ENCODE assay signal across 9 cellular contexts in genomic region chr22:37426532-37427127, GRCh38. TPM values are rescaled to one million over a fixed set of nuclear protein-coding genes. Genes with fewer than 3 reads are reported as not detected.
DNase-seq lines count a peak whose midpoint lies in the region; ATAC-seq, FAIRE-seq and TF ChIP-seq lines count a peak whose summit lies in the region.
"Had no signal": no experiment of that assay in that cellular context is flagged by ENCODE, and none has a peak within 500 bp of the region (broad histone marks: within the 10 kb centered on the region; RNA-seq: fewer than 3 reads in every experiment).

No MANE protein-coding gene starts in this region.

- ATAC-seq in CD4-positive, alpha-beta T cell (ENCODE audit: poor library complexity) = no peak
- peak; percentile 25; the same call in 1 of the 2 replicates for ATAC-seq in PC-3

- no peaks in the 10 kb centered on the region for H3K9me3 Mint-ChIP-seq in CD4-positive, alpha-beta T cell

- H2BK15ac ChIP-seq in neuronal stem cell (ENCODE audit: low read length) = peak overlapping the region; percentile 76

- intact Hi-C loops in CD4-positive, alpha-beta T cell (cut with DNase I, micrococcal nuclease) = loop anchor here in 1 of 2 experiments (10.0 kb wide), 1 partner anchor 252 kb away; no protein-coding TSS in a partner anchor
- intact Hi-C loops in PC-3 (cut with micrococcal nuclease) (no loop called here), endothelial cell of umbilical vein (cut with micrococcal nuclease) (no loop called here)

- no peaks in the 10 kb centered on the region for H3K4me1 Mint-ChIP-seq in CD4-positive, alpha-beta T cell (ENCODE audit: low read depth)

- peaks cover 38% of the 10 kb centered on the region for H3K27me3 ChIP-seq in CD4-positive, alpha-beta T cell (ENCODE audit: control insufficient read depth, insufficient read depth, low read length)
- no peaks in the 10 kb centered on the region for H3K27me3 ChIP-seq in PC-3 (ENCODE audit: low read length)
- H3K27me3 ChIP-seq in endothelial cell of umbilical vein (ENCODE audit: control insufficient read depth in 2 of 2, insufficient read depth in 2 of 2, low read length in 2 of 2) = peaks cover 0 to 8% of the 10 kb centered on the region in 2 experiments
- peaks cover 23 to 93% (median 55%) of the 10 kb centered on the region in 3 experiments for H3K27me3 ChIP-seq in neuronal stem cell (ENCODE audit: control insufficient read depth in 3 of 3, insufficient read depth in 3 of 3, low read depth in 1 of 3, low read length in 3 of 3)
- H3K27me3 ChIP-seq in Karpas-422 (ENCODE audit: low read length) = no peaks in the 10 kb centered on the region

- no peak overlapping the region for H3K4ac ChIP-seq in neuronal stem cell (ENCODE audit: low read length)

- H3K18ac ChIP-seq in neuronal stem cell (ENCODE audit: low read length) = peak overlapping the region; percentile 89

- BruUV-seq in PC-3 (replicated peaks; lab: Mats Ljungman, UMichigan) (no TSS peak), endothelial cell of umbilical vein (replicated peaks; lab: Mats Ljungman, UMichigan) (no TSS peak)

- FAIRE-seq in endothelial cell of umbilical vein (lab: Jason Lieb, UNC) = no peak

- H3F3A ChIP-seq in PC-3 (ENCODE audit: low read length, unreplicated experiment) = peaks cover 11% of the 10 kb centered on the region

- H2AFZ ChIP-seq in PC-3 (ENCODE audit: low read length) (peak overlapping the region; percentile 73), endothelial cell of umbilical vein (ENCODE audit: low read depth, low read length) (peak overlapping the region; percentile 79), neuronal stem cell (ENCODE audit: low read length) (peak overlapping the region; percentile 45), Karpas-422 (ENCODE audit: low read length) (no peak overlapping the region)

- H4K20me1 ChIP-seq in PC-3 (ENCODE audit: low read length) (no peaks in the 10 kb centered on the region), endothelial cell of umbilical vein (replicated peaks; ENCODE audit: control insufficient read depth, extremely low read depth, insufficient read depth, low read length) (no peaks in the 10 kb centered on the region), Karpas-422 (ENCODE audit: insufficient read depth, low read depth, low read length) (peaks cover 4% of the 10 kb centered on the region; the same call in 1 of the 2 replicates)

- H3K9ac ChIP-seq in PC-3 (ENCODE audit: low read length) (peak overlapping the region; percentile 62), endothelial cell of umbilical vein (replicated peaks; ENCODE audit: extremely low read depth, insufficient read depth, low read length) (no peak overlapping the region), neuronal stem cell (ENCODE audit: low read depth, low read length, poor library complexity) (peak overlapping the region; percentile 88), Karpas-422 (ENCODE audit: low read length) (no peak overlapping the region)

- no peaks in the 10 kb centered on the region for H3K79me1 ChIP-seq in neuronal stem cell (ENCODE audit: low read depth, low read length)

- DNase-seq in CD4-positive, alpha-beta T cell = no peak
- DNase-seq in PC-3 = no peak
- DNase-seq in endothelial cell of umbilical vein (ENCODE audit: low read depth, low spot score) = no peak
- no peak for DNase-seq in neuronal stem cell (ENCODE audit: low spot score)
- no peak for DNase-seq in ecto neural progenitor cell (ENCODE audit: low spot score)
- DNase-seq in foreskin melanocyte = no peak
- no peak for DNase-seq in Karpas-422
- DNase-seq in stimulated activated CD4-positive, alpha-beta T cell treated with anti-CD3 and anti-CD28 coated beads, Interleukin-12 subunit alpha, Interleukin-12 subunit beta, amount 100 ng/mL, for 4 hours = no peak
- DNase-seq: central memory CD4-positive, alpha-beta T cell had no signal

- no peaks in the 10 kb centered on the region for H3K9me1 ChIP-seq in endothelial cell of umbilical vein (replicated peaks; ENCODE audit: control insufficient read depth, extremely low read depth, insufficient read depth, low read length)

- CTCF ChIA-PET in CD4-positive, alpha-beta T cell (lab: Charles Lee) = no interaction called here
- CTCF ChIA-PET in PC-3 (lab: Charles Lee) = no interaction called here
- CTCF ChIA-PET in endothelial cell of umbilical vein (lab: Charles Lee) = interaction anchor here (1.2 to 1.5 kb wide), 3 partner anchors 29 to 95 kb away, joined by 4 to 9 read pairs (median 6); no protein-coding TSS in a partner anchor

- H3K27ac ChIP-seq in CD4-positive, alpha-beta T cell (ENCODE audit: low read depth, low read length) = no peak overlapping the region
- H3K27ac ChIP-seq in PC-3 (ENCODE audit: low read length) (no peak overlapping the region; the same call in 1 of the 2 replicates), endothelial cell of umbilical vein (ENCODE audit: insufficient read depth, low read depth, low read length) (no peak overlapping the region), neuronal stem cell (replicated peaks; ENCODE audit: low read length) (no peak overlapping the region), Karpas-422 (ENCODE audit: low read length) (no peak overlapping the region)

- no peak overlapping the region for H3K14ac ChIP-seq in neuronal stem cell (ENCODE audit: low read length)

- peak overlapping the region; percentile 92 for H3K23ac ChIP-seq in neuronal stem cell (ENCODE audit: low read depth, low read length, poor library complexity)

- H3K36me3 Mint-ChIP-seq in CD4-positive, alpha-beta T cell (ENCODE audit: low read depth) = no peaks in the 10 kb centered on the region

- WGBS in neuronal stem cell (ENCODE audit: extremely low coverage in 2 of 2, insufficient read length in 2 of 2, insufficient replicate concordance in 1 of 2), 2 donors = no CpG with 5 or more reads among the region's 34 CpGs

- H4K91ac ChIP-seq in neuronal stem cell (ENCODE audit: low read depth, low read length, poor library complexity) = peak overlapping the region; percentile 68

- H3K9me2 ChIP-seq in PC-3 (replicated peaks; ENCODE audit: low read length) (no peaks in the 10 kb centered on the region), Karpas-422 (replicated peaks; ENCODE audit: insufficient read depth, low read length) (no peaks in the 10 kb centered on the region)

- H2BK120ac ChIP-seq in neuronal stem cell (ENCODE audit: low read depth, low read length) = peak overlapping the region; percentile 53

- H4K8ac ChIP-seq in neuronal stem cell (ENCODE audit: low read depth, low read length) = no peak overlapping the region

- POLR2A ChIA-PET in CD4-positive, alpha-beta T cell (lab: Charles Lee) = interaction anchor here (0.7 kb wide), 1 partner anchor 120 kb away, joined by 3 read pairs; no protein-coding TSS in a partner anchor
- POLR2A ChIA-PET in PC-3 (lab: Charles Lee; ENCODE audit: unreplicated experiment) (no interaction called here), endothelial cell of umbilical vein (lab: Charles Lee) (no interaction called here)

- H3K36me3 ChIP-seq in PC-3 (ENCODE audit: low read depth, low read length) (no peaks in the 10 kb centered on the region; the same call in 1 of the 2 replicates), endothelial cell of umbilical vein (ENCODE audit: control insufficient read depth in 2 of 2, extremely low read depth in 1 of 2, insufficient read depth in 2 of 2, low read length in 2 of 2) (no peaks in the 10 kb centered on the region), neuronal stem cell (replicated peaks in 1 of 2; ENCODE audit: control insufficient read depth in 2 of 2, insufficient read depth in 2 of 2, low read length in 2 of 2) (no peaks in the 10 kb centered on the region), Karpas-422 (ENCODE audit: insufficient read depth, low read length) (no peaks in the 10 kb centered on the region)

- H2BK12ac ChIP-seq in neuronal stem cell (ENCODE audit: low read length) = peak overlapping the region; percentile 93

- no peaks in the 10 kb centered on the region for H3K9me3 ChIP-seq in CD4-positive, alpha-beta T cell (ENCODE audit: control insufficient read depth, low read length)
- H3K9me3 ChIP-seq in PC-3 (ENCODE audit: low read length) = no peaks in the 10 kb centered on the region
- no peaks in the 10 kb centered on the region for H3K9me3 ChIP-seq in endothelial cell of umbilical vein (replicated peaks; ENCODE audit: control insufficient read depth, insufficient read depth, low read length)
- H3K9me3 ChIP-seq in neuronal stem cell (replicated peaks in 1 of 2; ENCODE audit: control insufficient read depth in 2 of 2, insufficient read depth in 1 of 2, low read depth in 1 of 2, low read length in 2 of 2) = no peaks in the 10 kb centered on the region
- H3K9me3 ChIP-seq in Karpas-422 (ENCODE audit: low read length) = no peaks in the 10 kb centered on the region

- H2AK5ac ChIP-seq in neuronal stem cell (ENCODE audit: low read depth, low read length) = peak overlapping the region; percentile 85

- H3K4me1 ChIP-seq in PC-3 (ENCODE audit: insufficient read depth, low read length) = peaks cover 41% of the 10 kb centered on the region
- peaks cover 12% of the 10 kb centered on the region for H3K4me1 ChIP-seq in endothelial cell of umbilical vein (ENCODE audit: control insufficient read depth, extremely low read depth, insufficient read depth, low read length)
- H3K4me1 ChIP-seq in neuronal stem cell (ENCODE audit: control insufficient read depth in 2 of 2, insufficient read depth in 1 of 2, low read depth in 1 of 2, low read length in 2 of 2) = peaks cover 7 to 8% of the 10 kb centered on the region in 2 donors
- H3K4me1 ChIP-seq in Karpas-422 (ENCODE audit: low read length) = no peaks in the 10 kb centered on the region

- no peak for TF ChIP-seq POLR2A in endothelial cell of umbilical vein (IDR thresholded peaks at IDR 0.05; ENCODE audit: low read depth, low read length)

- no peak for TF ChIP-seq CTCF in CD4-positive, alpha-beta T cell (IDR thresholded peaks at IDR 0.05)
- no peak for TF ChIP-seq CTCF in PC-3 (conservative IDR thresholded peaks at IDR 0.05; ENCODE audit: low read depth, low read length)
- no peak for TF ChIP-seq CTCF in endothelial cell of umbilical vein (IDR thresholded peaks at IDR 0.05; ENCODE audit: extremely low read depth in 1 of 2, insufficient read depth in 1 of 2, low read depth in 1 of 2, low read length in 2 of 2)

- H3K79me2 ChIP-seq in PC-3 (ENCODE audit: low read length) (peaks cover 60% of the 10 kb centered on the region), endothelial cell of umbilical vein (ENCODE audit: control insufficient read depth, insufficient read depth, low read length) (no peaks in the 10 kb centered on the region), Karpas-422 (ENCODE audit: low read length) (no peaks in the 10 kb centered on the region)

- H3K4me2 ChIP-seq in PC-3 (ENCODE audit: low read length) = peak overlapping the region; percentile 80
- H3K4me2 ChIP-seq in endothelial cell of umbilical vein (ENCODE audit: insufficient read depth, low read length) = peak overlapping the region; percentile 52
- peak overlapping the region; percentile 78 for H3K4me2 ChIP-seq in neuronal stem cell (ENCODE audit: insufficient read depth, low read length, poor library complexity, severe bottlenecking)
- no peak overlapping the region for H3K4me2 ChIP-seq in Karpas-422 (ENCODE audit: low read depth, low read length, poor library complexity, severe bottlenecking)

- H2BK5ac ChIP-seq in neuronal stem cell (ENCODE audit: low read length) = no peak overlapping the region

- no peak overlapping the region for H3K27ac Mint-ChIP-seq in CD4-positive, alpha-beta T cell

- H3K27me3 Mint-ChIP-seq in CD4-positive, alpha-beta T cell = peaks cover 77% of the 10 kb centered on the region

- H3K4me3 Mint-ChIP-seq in CD4-positive, alpha-beta T cell = peak overlapping the region; percentile 48

- dilution Hi-C loops in endothelial cell of umbilical vein (cut with MboI; ENCODE audit: extremely low pct_ligation_motif_present, low sequenced_read_pairs) = no loop called here

- H3K4me3 ChIP-seq in PC-3 (ENCODE audit: low read length) = peak overlapping the region; percentile 87
- H3K4me3 ChIP-seq in endothelial cell of umbilical vein (replicated peaks in 1 of 3; ENCODE audit: insufficient read depth in 1 of 3, low read depth in 1 of 3, low read length in 3 of 3) = peak overlapping the region; percentile 33 to 55 (median 39)
- peak overlapping the region in 1 of 2 donors; percentile 75 for H3K4me3 ChIP-seq in neuronal stem cell (ENCODE audit: low read length in 2 of 2)
- no peak overlapping the region for H3K4me3 ChIP-seq in Karpas-422 (ENCODE audit: low read length)

RNA-seq across cellular contexts. Expression of gene ELFN2, which starts 0.6 kb away (rescaled TPM):
- total RNA-seq in CD4-positive, alpha-beta T cell = under 1 TPM; 0.05 to 0.20 TPM
- total RNA-seq in PC-3 (2014; rRNA removed) (10.0 and 14.5 TPM in 2 replicates), endothelial cell of umbilical vein (1.3 and 1.4 TPM in 2 replicates)
- 0.33 and 0.41 TPM in 2 replicates for polyA plus RNA-seq in endothelial cell of umbilical vein
- 0.23 and 0.34 TPM in 2 replicates for polyA plus RNA-seq in endothelial cell of umbilical vein (2011; cell fraction: cytosol; rRNA removed)
- polyA plus RNA-seq in endothelial cell of umbilical vein (2011; cell fraction: nucleus; rRNA removed) = 0.72 and 0.76 TPM in 2 replicates
- 4.9 and 5.1 TPM in 2 replicates for polyA plus RNA-seq in endothelial cell of umbilical vein (2012)
- 0.24 and 0.34 TPM in 2 replicates for polyA minus RNA-seq in endothelial cell of umbilical vein
- polyA minus RNA-seq in endothelial cell of umbilical vein (2011; cell fraction: cytosol; rRNA and poly(A)+ RNA removed) = 0.20 TPM
- polyA minus RNA-seq in endothelial cell of umbilical vein (2011; cell fraction: nucleus; rRNA and poly(A)+ RNA removed) = 0.29 and 0.43 TPM in 2 replicates
- 0.78 TPM for polyA plus RNA-seq in neuronal stem cell (2013, experiment 1 of 2)
- 0.86 TPM for polyA plus RNA-seq in neuronal stem cell (2013, experiment 2 of 2)
- total RNA-seq in Karpas-422 (2014; rRNA removed; shearing (Covaris generic); ENCODE audit: low replicate concordance) = not detected in 2 replicates

RNA-seq across cellular contexts. Expression of gene MFNG, which starts 59.6 kb away (rescaled TPM):
- 10 to 100 TPM; 85.1 to 89.9 TPM for total RNA-seq in CD4-positive, alpha-beta T cell
- 1.7 and 2.4 TPM in 2 replicates for total RNA-seq in PC-3 (2014; rRNA removed)
- total RNA-seq in endothelial cell of umbilical vein = 188 and 197 TPM in 2 replicates
- 257 and 379 TPM in 2 replicates for polyA plus RNA-seq in endothelial cell of umbilical vein
- polyA plus RNA-seq in endothelial cell of umbilical vein (2011; cell fraction: cytosol; rRNA removed) = 194 and 222 TPM in 2 replicates
- polyA plus RNA-seq in endothelial cell of umbilical vein (2011; cell fraction: nucleus; rRNA removed) = 127 and 141 TPM in 2 replicates
- 125 and 143 TPM in 2 replicates for polyA plus RNA-seq in endothelial cell of umbilical vein (2012)
- polyA minus RNA-seq in endothelial cell of umbilical vein = 112 and 155 TPM in 2 replicates
- not detected for polyA minus RNA-seq in endothelial cell of umbilical vein (2011; cell fraction: cytosol; rRNA and poly(A)+ RNA removed)
- 35.3 and 50.5 TPM in 2 replicates for polyA minus RNA-seq in endothelial cell of umbilical vein (2011; cell fraction: nucleus; rRNA and poly(A)+ RNA removed)
- polyA plus RNA-seq in neuronal stem cell (2013, experiment 1 of 2) = 10.5 TPM
- 8.0 TPM for polyA plus RNA-seq in neuronal stem cell (2013, experiment 2 of 2)
- total RNA-seq in Karpas-422 (2014; rRNA removed; shearing (Covaris generic); ENCODE audit: low replicate concordance) = 91.1 and 105 TPM in 2 replicates

Comparison
In these comparisons a context has a peak if more than half of its experiments do, and no peak if none do; other contexts are left out.
1. H3K9ac ChIP-seq: peak in PC-3 (single experiment) and neuronal stem cell (single experiment); none in endothelial cell of umbilical vein (single experiment) and Karpas-422 (single experiment).
2. RNA of gene MFNG, which starts 59.6 kb away (total RNA-seq): 188 to 197 TPM in endothelial cell of umbilical vein, 91.1 to 105 TPM in Karpas-422 and 85.1 to 89.9 TPM in CD4-positive, alpha-beta T cell; 1.7 to 2.4 TPM in PC-3; every median in the first group is over 10 times any median in the second.